In genomic region chr2:69471793-69472192, GRCh38 we compare ENCODE assay signal across 24 cellular contexts. TPM values are rescaled to one million over a fixed set of nuclear protein-coding genes. Genes with fewer than 3 reads are reported as not detected.
DNase-seq lines count a peak whose midpoint lies in the region; ATAC-seq and TF ChIP-seq lines count a peak whose summit lies in the region.
"Had no signal": no experiment of that assay in that cellular context is flagged by ENCODE, and none has a peak within 500 bp of the region (broad histone marks: within the 10 kb centered on the region; RNA-seq: fewer than 3 reads in every experiment).

No MANE protein-coding gene starts in this region.

- CTCF ChIA-PET in CD4-positive, alpha-beta T cell (lab: Charles Lee): no interaction called here
- CTCF ChIA-PET in CD8-positive, alpha-beta memory T cell (lab: Charles Lee): no interaction called here

- H3K9me3 Mint-ChIP-seq in CD4-positive, alpha-beta T cell: no peaks in the 10 kb centered on the region
- peaks cover 0 to 2% (median 0%) of the 10 kb centered on the region in 5 donors for H3K9me3 Mint-ChIP-seq in CD8-positive, alpha-beta memory T cell
- H3K9me3 Mint-ChIP-seq in stimulated activated effector memory CD8-positive, alpha-beta T cell treated with anti-CD3 and anti-CD28 coated beads, Interleukin-12 subunit alpha, Interleukin-12 subunit beta, amount 100 ng/mL, for 72 hours: no peaks in the 10 kb centered on the region
- H3K9me3 Mint-ChIP-seq in T-helper 2 cell treated with Interferon-gamma antibody and Interleukin-4, amounts not matched to agents 5 μg/mL and 100 μg/mL, for 36 hours: no peaks in the 10 kb centered on the region
- H3K9me3 Mint-ChIP-seq: H9 had no signal

- no peak overlapping the region for H3K27ac ChIP-seq in CD4-positive, alpha-beta T cell (ENCODE audit: low read depth, low read length)
- H3K27ac ChIP-seq in CD8-positive, alpha-beta memory T cell (ENCODE audit: low read depth, low read length): no peak overlapping the region
- H3K27ac ChIP-seq in coronary artery: no peak overlapping the region
- H3K27ac ChIP-seq: C4-2B, GM23248, SK-N-MC had no signal

- DNase-seq in CD4-positive, alpha-beta T cell: no peak
- no peak for DNase-seq in CD8-positive, alpha-beta memory T cell
- no peak for DNase-seq in left colon
- no peak for DNase-seq in stimulated activated effector memory CD8-positive, alpha-beta T cell treated with anti-CD3 and anti-CD28 coated beads, Interleukin-12 subunit alpha, Interleukin-12 subunit beta, amount 100 ng/mL, for 72 hours (ENCODE audit: low spot score in 2 of 2)
- no peak for DNase-seq in GM10266 (ENCODE audit: extremely low spot score)
- DNase-seq in T-helper 2 cell treated with Interferon-gamma antibody and Interleukin-4, amounts not matched to agents 5 μg/mL and 100 μg/mL, for 36 hours (ENCODE audit: low spot score): no peak
- DNase-seq in coronary artery (ENCODE audit: low spot score): no peak
- DNase-seq: DMS153, DND-41, GM23248, H9, IMR-90, KG1, MG63, NCI-H1105 treated with DMSO at 0.1 percent for 48 hours, NCI-H146, NCI-H1930, NCI-H446, NCI-H524 treated with DMSO at 0.1 percent for 48 hours, NCI-H774, SIG-M5 had no signal

- peaks cover 10% of the 10 kb centered on the region for H3K4me1 Mint-ChIP-seq in CD4-positive, alpha-beta T cell (ENCODE audit: low read depth)
- peaks cover 20 to 42% (median 31%) of the 10 kb centered on the region in 3 donors for H3K4me1 Mint-ChIP-seq in CD8-positive, alpha-beta memory T cell
- peaks cover 41% of the 10 kb centered on the region for H3K4me1 Mint-ChIP-seq in stimulated activated effector memory CD8-positive, alpha-beta T cell treated with anti-CD3 and anti-CD28 coated beads, Interleukin-12 subunit alpha, Interleukin-12 subunit beta, amount 100 ng/mL, for 72 hours
- H3K4me1 Mint-ChIP-seq in T-helper 2 cell treated with Interferon-gamma antibody and Interleukin-4, amounts not matched to agents 5 μg/mL and 100 μg/mL, for 36 hours (ENCODE audit: low read depth): peaks cover 16% of the 10 kb centered on the region

- peaks cover 93% of the 10 kb centered on the region for H3K36me3 Mint-ChIP-seq in CD4-positive, alpha-beta T cell (ENCODE audit: low read depth)
- H3K36me3 Mint-ChIP-seq in CD8-positive, alpha-beta memory T cell: peaks cover 3 to 73% (median 17%) of the 10 kb centered on the region in 3 donors
- peaks cover 35% of the 10 kb centered on the region for H3K36me3 Mint-ChIP-seq in stimulated activated effector memory CD8-positive, alpha-beta T cell treated with anti-CD3 and anti-CD28 coated beads, Interleukin-12 subunit alpha, Interleukin-12 subunit beta, amount 100 ng/mL, for 72 hours
- peaks cover 22% of the 10 kb centered on the region for H3K36me3 Mint-ChIP-seq in T-helper 2 cell treated with Interferon-gamma antibody and Interleukin-4, amounts not matched to agents 5 μg/mL and 100 μg/mL, for 36 hours (ENCODE audit: low read depth)

- H3K4me3 Mint-ChIP-seq in CD4-positive, alpha-beta T cell: no peak overlapping the region
- H3K4me3 Mint-ChIP-seq in CD8-positive, alpha-beta memory T cell: peak overlapping the region in 1 of 7 donors; percentile 10
- H3K4me3 Mint-ChIP-seq in stimulated activated effector memory CD8-positive, alpha-beta T cell treated with anti-CD3 and anti-CD28 coated beads, Interleukin-12 subunit alpha, Interleukin-12 subunit beta, amount 100 ng/mL, for 72 hours: no peak overlapping the region
- no peak overlapping the region for H3K4me3 Mint-ChIP-seq in T-helper 2 cell treated with Interferon-gamma antibody and Interleukin-4, amounts not matched to agents 5 μg/mL and 100 μg/mL, for 36 hours
- H3K4me3 Mint-ChIP-seq: B cell, H9 had no signal

- peaks cover 24% of the 10 kb centered on the region for H3K36me3 ChIP-seq in CD8-positive, alpha-beta memory T cell (ENCODE audit: insufficient read depth, low read length)

- peak overlapping the region; percentile 61 for H3K27ac Mint-ChIP-seq in CD4-positive, alpha-beta T cell
- H3K27ac Mint-ChIP-seq in CD8-positive, alpha-beta memory T cell: peak overlapping the region in 7 of 8 donors; percentile 16 to 86 (median 58)
- peak overlapping the region; percentile 67 for H3K27ac Mint-ChIP-seq in stimulated activated effector memory CD8-positive, alpha-beta T cell treated with anti-CD3 and anti-CD28 coated beads, Interleukin-12 subunit alpha, Interleukin-12 subunit beta, amount 100 ng/mL, for 72 hours
- H3K27ac Mint-ChIP-seq in T-helper 2 cell treated with Interferon-gamma antibody and Interleukin-4, amounts not matched to agents 5 μg/mL and 100 μg/mL, for 36 hours: no peak overlapping the region
- H3K27ac Mint-ChIP-seq: B cell, H9 had no signal

- no peaks in the 10 kb centered on the region for H3K9me3 ChIP-seq in CD4-positive, alpha-beta T cell (ENCODE audit: control insufficient read depth, low read length)
- no peaks in the 10 kb centered on the region for H3K9me3 ChIP-seq in CD8-positive, alpha-beta memory T cell (ENCODE audit: low read length)
- H3K9me3 ChIP-seq: MG63 had no signal

- ATAC-seq in CD4-positive, alpha-beta T cell (ENCODE audit: poor library complexity): no peak
- ATAC-seq in left colon: peak; percentile 50
- ATAC-seq in stimulated activated effector memory CD8-positive, alpha-beta T cell treated with anti-CD3 and anti-CD28 coated beads, Interleukin-12 subunit alpha, Interleukin-12 subunit beta, amount 100 ng/mL, for 72 hours: no peak

- POLR2A ChIA-PET in CD4-positive, alpha-beta T cell (lab: Charles Lee): interaction anchor here (0.9 kb wide), 1 partner anchor 34 kb away, joined by 3 read pairs; the partner anchor contains the start of gene NFU1
- POLR2A ChIA-PET in CD8-positive, alpha-beta memory T cell (lab: Charles Lee): no interaction called here

- intact Hi-C loops in CD4-positive, alpha-beta T cell (cut with DNase I, micrococcal nuclease): no loop called here
- intact Hi-C loops in left colon (cut with DNase I, micrococcal nuclease): no loop called here

- no peak overlapping the region for H3K4me3 ChIP-seq in CD8-positive, alpha-beta memory T cell (ENCODE audit: low read length)
- H3K4me3 ChIP-seq in coronary artery: no peak overlapping the region
- H3K4me3 ChIP-seq: GM23248, MG63, SK-N-MC had no signal

- H3K27me3 ChIP-seq in CD4-positive, alpha-beta T cell (ENCODE audit: control insufficient read depth, insufficient read depth, low read length): no peaks in the 10 kb centered on the region
- no peaks in the 10 kb centered on the region for H3K27me3 ChIP-seq in CD8-positive, alpha-beta memory T cell (ENCODE audit: insufficient read depth, low read length, poor library complexity, severe bottlenecking)
- H3K27me3 ChIP-seq: MG63 had no signal

- no peak for TF ChIP-seq CTCF in CD4-positive, alpha-beta T cell (IDR thresholded peaks at IDR 0.05)
- TF ChIP-seq CTCF in GM10266 (IDR thresholded peaks at IDR 0.05; ENCODE audit: control insufficient read depth, insufficient read depth, low read depth, missing control alignments): no peak
- no peak for TF ChIP-seq CTCF in coronary artery (IDR thresholded peaks at IDR 0.05)

- H3K27me3 Mint-ChIP-seq in CD4-positive, alpha-beta T cell: no peaks in the 10 kb centered on the region
- H3K27me3 Mint-ChIP-seq in CD8-positive, alpha-beta memory T cell: no peaks in the 10 kb centered on the region
- no peaks in the 10 kb centered on the region for H3K27me3 Mint-ChIP-seq in T-helper 2 cell treated with Interferon-gamma antibody and Interleukin-4, amounts not matched to agents 5 μg/mL and 100 μg/mL, for 36 hours (ENCODE audit: low read depth)

- peaks cover 3% of the 10 kb centered on the region for H3K4me1 ChIP-seq in CD8-positive, alpha-beta memory T cell (ENCODE audit: insufficient read depth, low read length)

RNA-seq across cellular contexts. Expression of gene NFU1, which starts 34.6 kb away (rescaled TPM):
- 10 to 100 TPM; 18.5 to 22.2 TPM for total RNA-seq in CD4-positive, alpha-beta T cell
- 10 to 100 TPM; 40.4 to 43.2 TPM for total RNA-seq in CD8-positive, alpha-beta memory T cell
- 78.3 TPM for polyA plus RNA-seq in CD8-positive, alpha-beta memory T cell
- 10 to 100 TPM; 41.1 to 44.6 TPM for total RNA-seq in left colon
